8 cellular contexts compared by ENCODE assay signal in genomic region chr2:26330114-26330581, GRCh38. TPM values are rescaled to one million over a fixed set of nuclear protein-coding genes. Genes with fewer than 3 reads are reported as not detected.
A peak's percentile ranks its signal among the peaks of the same experiment; 100 is the strongest.
DNase-seq lines count a peak whose midpoint lies in the region; ATAC-seq and TF ChIP-seq lines count a peak whose summit lies in the region.

No MANE protein-coding gene starts in this region.

- no peak overlapping the region for H3K4me3 Mint-ChIP-seq in activated T-cell treated with anti-CD3 and anti-CD28 coated beads, Interleukin-2, amount 50 U/mL, for 4 hours
- no peak overlapping the region for H3K4me3 Mint-ChIP-seq in nephron progenitor cell

- H4K20me1 ChIP-seq in BLaER1 treated with 17β-estradiol and CSF1 and Interleukin-3, amounts not matched to agents 10 nM and 100 nM, result no peaks in the 10 kb centered on the region; a peak in 1 of 22 replicates

- no peaks in the 10 kb centered on the region for H3K9me3 ChIP-seq in BLaER1 treated with 17β-estradiol and CSF1 and Interleukin-3, amounts not matched to agents 10 nM and 100 nM (replicated peaks in 1 of 11)
- H3K9me3 ChIP-seq in esophagus muscularis mucosa, result no peaks in the 10 kb centered on the region

- peak overlapping the region; percentile 88 for H3K27ac Mint-ChIP-seq in nephron progenitor cell

- DNase-seq in LoVo (ENCODE audit: low spot score) (peak; percentile 83), RKO (ENCODE audit: low spot score) (peak; percentile 81), esophagus muscularis mucosa (ENCODE audit: extremely low spot score) (peak; percentile 98), nephron progenitor cell (peak; percentile 86)
- peak; percentile 78 for DNase-seq in activated T-cell treated with anti-CD3 and anti-CD28 coated beads, Interleukin-2, amount 50 U/mL, for 4 hours
- peak; percentile 74 for DNase-seq in stimulated activated naive CD4-positive, alpha-beta T cell treated with Interleukin-2 at 50 U/mL for 16 hours (lab: John Stamatoyannopoulos, UW)

- H3K27ac ChIP-seq in BLaER1 treated with 17β-estradiol and CSF1 and Interleukin-3, amounts not matched to agents 10 nM and 100 nM, result peak overlapping the region in 6 of 11 experiments; percentile 19 to 77 (median 28); a peak in 10 of 22 replicates
- H3K27ac ChIP-seq in esophagus muscularis mucosa (replicated peaks in 1 of 4), result no peak overlapping the region

- intact Hi-C loops in esophagus muscularis mucosa (cut with DNase I), result loop anchor here (10.0 kb wide), 1 partner anchor 375 kb away; no protein-coding TSS in a partner anchor

- peaks cover 8% of the 10 kb centered on the region for H3K4me1 Mint-ChIP-seq in activated T-cell treated with anti-CD3 and anti-CD28 coated beads, Interleukin-2, amount 50 U/mL, for 4 hours (ENCODE audit: low read depth)
- peaks cover 26% of the 10 kb centered on the region for H3K4me1 Mint-ChIP-seq in nephron progenitor cell

- peak; percentile 75 for ATAC-seq in GM19463 (IDR thresholded peaks at IDR 0.05; ENCODE audit: unreplicated experiment)
- ATAC-seq in activated T-cell treated with anti-CD3 and anti-CD28 coated beads, Interleukin-2, amount 50 U/mL, for 4 hours, result peak; percentile 98 to 99

- no peak for TF ChIP-seq EP300 in esophagus muscularis mucosa (IDR thresholded peaks at IDR 0.05)

- no peak for TF ChIP-seq POLR2A in esophagus muscularis mucosa (IDR thresholded peaks at IDR 0.05; ENCODE audit: low read depth)

- no peak overlapping the region for H3K4me3 ChIP-seq in BLaER1 treated with 17β-estradiol and CSF1 and Interleukin-3, amounts not matched to agents 10 nM and 100 nM
- no peak overlapping the region for H3K4me3 ChIP-seq in esophagus muscularis mucosa

- no peaks in the 10 kb centered on the region for H3K9me3 Mint-ChIP-seq in activated T-cell treated with anti-CD3 and anti-CD28 coated beads, Interleukin-2, amount 50 U/mL, for 4 hours
- no peaks in the 10 kb centered on the region for H3K9me3 Mint-ChIP-seq in nephron progenitor cell

- peak overlapping the region in 6 of 11 experiments; percentile 1 to 39 (median 6); a peak in 6 of 22 replicates for H3K9ac ChIP-seq in BLaER1 treated with 17β-estradiol and CSF1 and Interleukin-3, amounts not matched to agents 10 nM and 100 nM

- no peaks in the 10 kb centered on the region for H3K36me3 ChIP-seq in BLaER1 treated with 17β-estradiol and CSF1 and Interleukin-3, amounts not matched to agents 10 nM and 100 nM
- H3K36me3 ChIP-seq in esophagus muscularis mucosa, result no peaks in the 10 kb centered on the region

- no peaks in the 10 kb centered on the region for H3K36me3 Mint-ChIP-seq in activated T-cell treated with anti-CD3 and anti-CD28 coated beads, Interleukin-2, amount 50 U/mL, for 4 hours (ENCODE audit: insufficient read depth)
- H3K36me3 Mint-ChIP-seq in nephron progenitor cell (ENCODE audit: low read depth), result no peaks in the 10 kb centered on the region

- no peaks in the 10 kb centered on the region for H3K27me3 ChIP-seq in BLaER1 treated with 17β-estradiol and CSF1 and Interleukin-3, amounts not matched to agents 10 nM and 100 nM
- H3K27me3 ChIP-seq in esophagus muscularis mucosa, result no peaks in the 10 kb centered on the region

- TF ChIP-seq CTCF in esophagus muscularis mucosa (IDR thresholded peaks at IDR 0.05) (peak; percentile 89 to 91 (median 90)), nephron progenitor cell (IDR thresholded peaks at IDR 0.05) (peak; percentile 84)

- 12% methylated on average over 8 of the region's 8 CpGs for WGBS in esophagus muscularis mucosa

- no peaks in the 10 kb centered on the region for H3K27me3 Mint-ChIP-seq in activated T-cell treated with anti-CD3 and anti-CD28 coated beads, Interleukin-2, amount 50 U/mL, for 4 hours (ENCODE audit: low read depth)
- peaks cover 9% of the 10 kb centered on the region for H3K27me3 Mint-ChIP-seq in nephron progenitor cell (ENCODE audit: low read depth, poor library complexity)

- peaks cover 33 to 56% (median 47%) of the 10 kb centered on the region in 10 experiments for H3K4me1 ChIP-seq in BLaER1 treated with 17β-estradiol and CSF1 and Interleukin-3, amounts not matched to agents 10 nM and 100 nM
- H3K4me1 ChIP-seq in esophagus muscularis mucosa, result peaks cover 0 to 3% (median 0%) of the 10 kb centered on the region in 4 donors

- H3K4me2 ChIP-seq in BLaER1 treated with 17β-estradiol and CSF1 and Interleukin-3, amounts not matched to agents 10 nM and 100 nM, result peak overlapping the region; percentile 55 to 83 (median 68)

RNA-seq across cellular contexts. Expression of gene SELENOI, which starts 15.8 kb away (rescaled TPM):
- total RNA-seq in activated T-cell treated with anti-CD3 and anti-CD28 coated beads, Interleukin-2, amount 50 U/mL, for 4 hours, result 10 to 100 TPM; 73.5 to 76.2 (median 76.0) TPM
- 10 to 100 TPM in 2 of 4 donors, 1 to 10 TPM in 2; 6.4 to 11.2 (median 9.3) TPM for total RNA-seq in esophagus muscularis mucosa

RNA-seq across cellular contexts. Expression of gene ADGRF3, which starts 16.4 kb away (rescaled TPM):
- 1 to 10 TPM; 1.9 to 2.8 (median 2.0) TPM for total RNA-seq in activated T-cell treated with anti-CD3 and anti-CD28 coated beads, Interleukin-2, amount 50 U/mL, for 4 hours
- total RNA-seq in esophagus muscularis mucosa, result not detected

Comparison
In these comparisons a context has a peak if more than half of its experiments do, and no peak if none do; other contexts are left out.
1. H3K27ac ChIP-seq: peak in BLaER1 treated with 17β-estradiol and CSF1 and Interleukin-3, amounts not matched to agents 10 nM and 100 nM (6 of 11); none in esophagus muscularis mucosa (0 of 4).
2. RNA of gene SELENOI, which starts 15.8 kb away (total RNA-seq): 73.5 to 76.2 TPM in activated T-cell treated with anti-CD3 and anti-CD28 coated beads, Interleukin-2, amount 50 U/mL, for 4 hours; 6.4 to 11.2 TPM in esophagus muscularis mucosa; every median in the first group is over 4 times any median in the second.
3. Peak in every context shown above with its lines, with median percentiles within 50 percentile points of each other: DNase-seq.